Comparison of ENCODE assay signal across 18 cellular contexts in genomic region chr14:74141703-74142102, GRCh38. TPM values are rescaled to one million over a fixed set of nuclear protein-coding genes. Genes with fewer than 3 reads are reported as not detected.
DNase-seq lines count a peak whose midpoint lies in the region; TF ChIP-seq lines count a peak whose summit lies in the region.
"Had no signal": no experiment of that assay in that cellular context is flagged by ENCODE, and none has a peak within 500 bp of the region (broad histone marks: within the 10 kb centered on the region; RNA-seq: fewer than 3 reads in every experiment).

No MANE protein-coding gene starts in this region.

- H4K20me1 ChIP-seq in BLaER1 treated with 17β-estradiol and CSF1 and Interleukin-3, amounts not matched to agents 10 nM and 100 nM: no peaks in the 10 kb centered on the region; a peak in 1 of 22 replicates

- H3K27ac ChIP-seq in BLaER1 treated with 17β-estradiol and CSF1 and Interleukin-3, amounts not matched to agents 10 nM and 100 nM: no peak overlapping the region
- H3K27ac ChIP-seq in adrenal gland (no peak overlapping the region), testis (no peak overlapping the region), ascending aorta (no peak overlapping the region)
- H3K27ac ChIP-seq: dorsolateral prefrontal cortex, PC-9, WERI-Rb-1 had no signal

- no peaks in the 10 kb centered on the region for H3K9me3 ChIP-seq in BLaER1 treated with 17β-estradiol and CSF1 and Interleukin-3, amounts not matched to agents 10 nM and 100 nM (replicated peaks in 1 of 11)
- H3K9me3 ChIP-seq in adrenal gland (replicated peaks in 1 of 3) (no peaks in the 10 kb centered on the region), testis (no peaks in the 10 kb centered on the region), ascending aorta (no peaks in the 10 kb centered on the region)

- no peak overlapping the region for H3K4me3 ChIP-seq in BLaER1 treated with 17β-estradiol and CSF1 and Interleukin-3, amounts not matched to agents 10 nM and 100 nM
- H3K4me3 ChIP-seq in adrenal gland (no peak overlapping the region), testis (no peak overlapping the region), ascending aorta (no peak overlapping the region)
- H3K4me3 ChIP-seq: dorsolateral prefrontal cortex, PC-9 had no signal

- intact Hi-C loops in adrenal gland (cut with DNase I) (no loop called here), testis (cut with DNase I; ENCODE audit: low total_unique reads) (no loop called here), ascending aorta (cut with DNase I) (no loop called here)

- H3K36me3 ChIP-seq in BLaER1 treated with 17β-estradiol and CSF1 and Interleukin-3, amounts not matched to agents 10 nM and 100 nM: peaks cover 0 to 4% (median 0%) of the 10 kb centered on the region in 11 experiments; a peak in 2 of 22 replicates
- H3K36me3 ChIP-seq in adrenal gland (replicated peaks in 1 of 2) (no peaks in the 10 kb centered on the region), testis (ENCODE audit: low read depth, missing control alignments) (no peaks in the 10 kb centered on the region), ascending aorta (no peaks in the 10 kb centered on the region)
- H3K36me3 ChIP-seq: WERI-Rb-1 had no signal

- WGBS in adrenal gland, 4 donors: 43 to 56% (median 52%) methylated on average over 3 of the region's 3 CpGs
- 84 to 90% methylated on average over 3 of the region's 3 CpGs for WGBS in testis, 2 donors

- no peak for TF ChIP-seq POLR2A in adrenal gland (IDR thresholded peaks at IDR 0.05)
- TF ChIP-seq POLR2A in testis (IDR thresholded peaks at IDR 0.05): no peak

- H3K4me1 ChIP-seq in BLaER1 treated with 17β-estradiol and CSF1 and Interleukin-3, amounts not matched to agents 10 nM and 100 nM: peaks cover 14 to 25% (median 21%) of the 10 kb centered on the region in 10 experiments
- H3K4me1 ChIP-seq in adrenal gland (replicated peaks in 1 of 2): peaks cover 6 to 25% of the 10 kb centered on the region in 2 donors
- H3K4me1 ChIP-seq in testis: no peaks in the 10 kb centered on the region
- H3K4me1 ChIP-seq in ascending aorta: no peaks in the 10 kb centered on the region

- H3K9ac ChIP-seq in BLaER1 treated with 17β-estradiol and CSF1 and Interleukin-3, amounts not matched to agents 10 nM and 100 nM: no peak overlapping the region

- H3K4me2 ChIP-seq in BLaER1 treated with 17β-estradiol and CSF1 and Interleukin-3, amounts not matched to agents 10 nM and 100 nM: peak overlapping the region in 9 of 11 experiments; percentile 4 to 71 (median 65); a peak in 12 of 22 replicates
- H3K4me2 ChIP-seq: PC-9 had no signal

- H3K27me3 ChIP-seq in BLaER1 treated with 17β-estradiol and CSF1 and Interleukin-3, amounts not matched to agents 10 nM and 100 nM: no peaks in the 10 kb centered on the region
- H3K27me3 ChIP-seq in adrenal gland (no peaks in the 10 kb centered on the region), testis (no peaks in the 10 kb centered on the region), ascending aorta (no peaks in the 10 kb centered on the region)
- H3K27me3 ChIP-seq: dorsolateral prefrontal cortex had no signal

- DNase-seq in adrenal gland (peak in 4 of 7 donors; percentile 18 to 54 (median 20)), iris pigment epithelial cell (ENCODE audit: low read depth) (peak; percentile 49), renal cortical epithelial cell (ENCODE audit: low read depth) (peak; percentile 95), NCI-H1105 (lab: John Stamatoyannopoulos, UW) (no peak), testis (no peak), GM20000 (ENCODE audit: low spot score) (no peak), ascending aorta (ENCODE audit: low spot score in 2 of 2) (no peak)
- DNase-seq: activated effector memory CD4-positive, alpha-beta T cell treated with anti-CD3 and anti-CD28 coated beads, Interleukin-2, amount 50 U/mL, for 16 hours; DMS 273 treated with DMSO at 0.1 percent for 48 hours; dorsolateral prefrontal cortex; IMR-90; kidney glomerular epithelial cell; NCI-H1436; PC-9; stimulated activated naive B cell treated with anti-CD40 and anti-IgM and Interleukin-4, amounts not matched to agents 10 μg/mL and 1 μg/mL and 100 μg/mL, for 72 hours; SW 1271; WERI-Rb-1 had no signal

- TF ChIP-seq CTCF in adrenal gland (IDR thresholded peaks at IDR 0.05) (no peak), testis (IDR thresholded peaks at IDR 0.05) (no peak), GM20000 (IDR thresholded peaks at IDR 0.05; ENCODE audit: extremely low read depth, missing control alignments) (no peak), ascending aorta (IDR thresholded peaks at IDR 0.05) (no peak)

RNA-seq across cellular contexts. Expression of gene LIN52, which starts 56.9 kb away (rescaled TPM):
- total RNA-seq in adrenal gland (10 to 100 TPM in 2 of 8 donors, 1 to 10 TPM in 6; 5.1 to 11.7 (median 8.0) TPM), renal cortical epithelial cell (5.1 and 6.8 TPM in 2 replicates), testis (10 to 100 TPM; 13.8 to 21.7 TPM), ascending aorta (1.1 TPM)
- polyA plus RNA-seq in adrenal gland (10 to 100 TPM in 1 of 3 donors, 1 to 10 TPM in 2; 4.6 to 14.3 (median 6.5) TPM), testis (ENCODE audit: insufficient read depth, low read depth, low replicate concordance) (18.9 TPM)

RNA-seq across cellular contexts. Expression of gene ALDH6A1, which starts 57.5 kb away (rescaled TPM):
- 10 to 100 TPM; 27.4 to 68.9 (median 39.4) TPM for total RNA-seq in adrenal gland
- polyA plus RNA-seq in adrenal gland: 10 to 100 TPM in 1 of 3 donors, 1 to 10 TPM in 2; 5.9 to 27.8 (median 8.3) TPM
- 15.8 and 28.0 TPM in 2 replicates for total RNA-seq in renal cortical epithelial cell
- total RNA-seq in testis: 10 to 100 TPM; 84.2 to 88.5 TPM
- 57.2 TPM for polyA plus RNA-seq in testis (ENCODE audit: insufficient read depth, low read depth, low replicate concordance)
- 4.9 TPM for total RNA-seq in ascending aorta

Comparison
In these comparisons a context has a peak if more than half of its experiments do, and no peak if none do; other contexts are left out.
1. DNase-seq: peak in adrenal gland (4 of 7), iris pigment epithelial cell (single experiment) and renal cortical epithelial cell (single experiment); none in NCI-H1105 (single experiment), testis (single experiment), GM20000 (single experiment) and ascending aorta (0 of 2).